Comparison of ENCODE assay signal across 16 cellular contexts in the genomic region with DNA sequence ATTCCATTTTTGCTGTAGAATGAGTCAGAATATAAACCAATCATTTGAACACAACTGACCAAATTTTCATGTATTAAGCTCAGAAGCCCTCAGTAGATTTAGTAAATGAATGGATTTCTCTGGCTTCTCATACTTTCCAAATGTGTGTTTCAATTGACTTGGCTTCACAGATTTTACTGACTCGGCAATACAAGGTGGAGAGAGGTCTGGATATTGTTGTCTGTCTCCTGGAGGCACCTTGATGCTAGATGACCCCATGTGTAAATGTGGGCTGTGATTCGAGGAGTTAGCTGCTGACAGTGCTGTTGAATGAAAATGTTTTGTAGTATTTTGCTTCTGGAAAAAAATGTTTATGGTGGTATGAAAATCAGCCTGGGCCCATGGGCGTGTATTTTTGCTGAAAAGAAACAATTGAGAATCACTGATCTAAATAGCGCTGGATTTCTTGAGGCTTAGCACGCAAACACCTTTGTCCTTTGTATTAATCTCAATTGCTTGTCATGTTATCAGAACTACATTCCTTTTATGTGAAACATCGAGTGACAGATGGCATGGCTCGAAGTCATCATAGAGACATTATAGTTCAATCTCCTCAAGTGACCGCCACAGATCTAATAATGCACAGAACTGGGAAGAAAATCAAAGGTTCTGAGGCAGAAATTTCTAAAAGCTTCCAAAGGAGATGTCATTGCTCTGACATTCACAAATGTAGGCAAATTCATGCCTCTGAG. TPM values are rescaled to one million over a fixed set of nuclear protein-coding genes. Genes with fewer than 3 reads are reported as not detected.
DNase-seq lines count a peak whose midpoint lies in the region; ATAC-seq and TF ChIP-seq lines count a peak whose summit lies in the region.
"Had no signal": no experiment of that assay in that cellular context is flagged by ENCODE, and none has a peak within 500 bp of the region (broad histone marks: within the 10 kb centered on the region; RNA-seq: fewer than 3 reads in every experiment).

No MANE protein-coding gene starts in this region.

- TF ChIP-seq POLR2A in IMR-90 (IDR thresholded peaks at IDR 0.05; ENCODE audit: low read depth, low read length): no peak

- H3K36me3 ChIP-seq in cardiac muscle cell (no peaks in the 10 kb centered on the region), IMR-90 (ENCODE audit: control insufficient read depth, insufficient read depth, low read length) (no peaks in the 10 kb centered on the region), hepatocyte (replicated peaks; ENCODE audit: insufficient read depth, low read depth) (no peaks in the 10 kb centered on the region), smooth muscle cell (ENCODE audit: low read depth) (no peaks in the 10 kb centered on the region), aorta (ENCODE audit: control insufficient read depth in 1 of 2, insufficient read depth in 2 of 2, low read length in 1 of 2) (no peaks in the 10 kb centered on the region)

- H4K8ac ChIP-seq in IMR-90 (ENCODE audit: low read depth in 2 of 2, low read length in 2 of 2): no peak overlapping the region

- CTCF ChIA-PET in IMR-90 (lab: Yijun Ruan, JAX): interaction anchor here (0.6 to 2.0 kb wide), 3 partner anchors 17 to 410 kb away, joined by 3 to 8 read pairs (median 3); no protein-coding TSS in a partner anchor

- no peak overlapping the region for H2BK5ac ChIP-seq in IMR-90 (ENCODE audit: low read depth, low read length, poor library complexity, severe bottlenecking)

- H2AK5ac ChIP-seq in IMR-90 (ENCODE audit: low read depth, low read length): no peak overlapping the region

- intact Hi-C loops in cardiac septum (cut with DNase I): no loop called here
- intact Hi-C loops in IMR-90 (cut with micrococcal nuclease): no loop called here
- intact Hi-C loops in aorta (cut with DNase I): no loop called here

- H3K9ac ChIP-seq in IMR-90 (ENCODE audit: low read depth, low read length) (no peak overlapping the region), smooth muscle cell (ENCODE audit: low read depth) (no peak overlapping the region)

- 53% methylated on average over 3 of the region's 8 CpGs; no CpG with 5 or more reads in 1 of the 2 experiments for WGBS in IMR-90 (ENCODE audit: extremely low coverage in 2 of 2, insufficient read length in 1 of 2), 2 experiments
- 49% methylated on average over 8 of the region's 8 CpGs for WGBS in hepatocyte (ENCODE audit: low lambda C conversion rate, missing lambda C conversion rate)
- 81% methylated on average over 8 of the region's 8 CpGs for WGBS in smooth muscle cell (ENCODE audit: low lambda C conversion rate)
- 79 to 81% methylated on average over 8 of the region's 8 CpGs for WGBS in aorta, 2 donors

- no peak overlapping the region for H2BK20ac ChIP-seq in IMR-90 (ENCODE audit: low read depth, low read length)

- TF ChIP-seq CTCF in cardiac muscle cell (IDR thresholded peaks at IDR 0.05; ENCODE audit: low read depth, low read length): no peak
- no peak for TF ChIP-seq CTCF in IMR-90 (conservative IDR thresholded peaks at IDR 0.05; ENCODE audit: low read depth, low read length)
- no peak for TF ChIP-seq CTCF in hepatocyte (IDR thresholded peaks at IDR 0.05; ENCODE audit: poor library complexity)
- TF ChIP-seq CTCF in smooth muscle cell (IDR thresholded peaks at IDR 0.05; ENCODE audit: borderline replicate concordance, insufficient read depth, poor library complexity, severe bottlenecking): no peak

- no peak overlapping the region for H3K4ac ChIP-seq in IMR-90 (ENCODE audit: low read depth, low read length)

- H3K4me3 ChIP-seq in cardiac muscle cell: no peak overlapping the region
- H3K4me3 ChIP-seq in IMR-90 (ENCODE audit: insufficient read depth, low read depth, low read length): no peak overlapping the region
- no peak overlapping the region for H3K4me3 ChIP-seq in hepatocyte
- H3K4me3 ChIP-seq in smooth muscle cell: no peak overlapping the region
- no peak overlapping the region for H3K4me3 ChIP-seq in aorta (ENCODE audit: low read length in 2 of 2)

- H3K4me2 ChIP-seq in IMR-90 (ENCODE audit: low read depth, low read length) (no peak overlapping the region), hepatocyte (peak overlapping the region; percentile 21), smooth muscle cell (no peak overlapping the region)

- H2BK15ac ChIP-seq in IMR-90 (ENCODE audit: low read depth, low read length): no peak overlapping the region

- H2AFZ ChIP-seq in IMR-90 (replicated peaks; ENCODE audit: low read length, poor library complexity) (no peak overlapping the region), hepatocyte (no peak overlapping the region), smooth muscle cell (ENCODE audit: low read depth) (no peak overlapping the region)

- H3K9me3 ChIP-seq in cardiac muscle cell (ENCODE audit: low read depth) (no peaks in the 10 kb centered on the region), IMR-90 (ENCODE audit: control insufficient read depth, insufficient read depth, low read length) (no peaks in the 10 kb centered on the region), hepatocyte (ENCODE audit: low read depth) (no peaks in the 10 kb centered on the region), smooth muscle cell (replicated peaks; ENCODE audit: low read depth) (no peaks in the 10 kb centered on the region), aorta (ENCODE audit: control insufficient read depth, low read length) (no peaks in the 10 kb centered on the region)

- no peak for TF ChIP-seq RAD21 in IMR-90 (IDR thresholded peaks at IDR 0.05; ENCODE audit: low read length)

- H3K79me2 ChIP-seq in hepatocyte: no peaks in the 10 kb centered on the region
- H3K79me2 ChIP-seq in smooth muscle cell (ENCODE audit: low read depth): no peaks in the 10 kb centered on the region

- ATAC-seq in IMR-90 (ENCODE audit: low read depth) (no peak), aorta (ENCODE audit: low FRiP score) (no peak), GM19467 (IDR thresholded peaks at IDR 0.05; ENCODE audit: unreplicated experiment) (no peak), HG03571 (IDR thresholded peaks at IDR 0.05; ENCODE audit: unreplicated experiment) (no peak)
- ATAC-seq: CD8-positive, alpha-beta T cell had no signal

- dilution Hi-C loops in IMR-90 (cut with HindIII; ENCODE audit: low sequenced_read_pairs, unreplicated experiment): no loop called here

- H2BK120ac ChIP-seq in IMR-90 (ENCODE audit: low read depth, low read length): no peak overlapping the region

- BruUV-seq in IMR-90 (replicated peaks; lab: Mats Ljungman, UMichigan): no TSS peak

- in situ Hi-C loops in IMR-90 (cut with MboI; ENCODE audit: low sequenced_read_pairs): no loop called here

- H3K79me1 ChIP-seq in IMR-90 (ENCODE audit: low read depth in 1 of 2, low read length in 2 of 2): no peaks in the 10 kb centered on the region

- no peaks in the 10 kb centered on the region for H3F3A ChIP-seq in smooth muscle cell (ENCODE audit: low read depth)

- no peak overlapping the region for H3K14ac ChIP-seq in IMR-90 (replicated peaks; ENCODE audit: low read depth, low read length)

- H3K18ac ChIP-seq in IMR-90 (ENCODE audit: low read depth, low read length): no peak overlapping the region

- POLR2A ChIA-PET in IMR-90 (lab: Charles Lee; ENCODE audit: unreplicated experiment): no interaction called here

- H3K4me1 ChIP-seq in cardiac muscle cell (ENCODE audit: low read depth): peaks cover 48% of the 10 kb centered on the region
- no peaks in the 10 kb centered on the region for H3K4me1 ChIP-seq in IMR-90 (ENCODE audit: control insufficient read depth, insufficient read depth, low read length)
- peaks cover 10% of the 10 kb centered on the region for H3K4me1 ChIP-seq in hepatocyte (ENCODE audit: insufficient read depth)
- H3K4me1 ChIP-seq in smooth muscle cell (ENCODE audit: low read depth): no peaks in the 10 kb centered on the region
- no peaks in the 10 kb centered on the region for H3K4me1 ChIP-seq in aorta (ENCODE audit: control insufficient read depth in 1 of 2, insufficient read depth in 2 of 2, low read length in 2 of 2)

- peak in 1 of 2 donors; percentile 54 for DNase-seq in cardiac muscle cell (ENCODE audit: low read depth in 1 of 2, low spot score in 1 of 2)
- no peak for DNase-seq in cardiac septum (ENCODE audit: low spot score)
- DNase-seq in IMR-90: no peak
- no peak for DNase-seq in hepatocyte (ENCODE audit: low spot score)
- no peak for DNase-seq in smooth muscle cell (lab: John Stamatoyannopoulos, UW; ENCODE audit: unreplicated experiment)
- DNase-seq in aorta: no peak
- DNase-seq: CD8-positive, alpha-beta T cell; COR-L47; DMS153; DMS79 treated with DMSO at 0.1 percent for 48 hours; EL; HCEC 1CT; HFFc6 had no signal

- no peak overlapping the region for H4K5ac ChIP-seq in IMR-90 (ENCODE audit: low read depth, low read length)

- no peak overlapping the region for H4K91ac ChIP-seq in IMR-90 (ENCODE audit: insufficient read depth, low read depth, low read length)

- H3K9me2 ChIP-seq in hepatocyte (replicated peaks; ENCODE audit: insufficient read depth): no peaks in the 10 kb centered on the region

- H3K27ac ChIP-seq in cardiac muscle cell: peak overlapping the region; percentile 84
- H3K27ac ChIP-seq in IMR-90 (ENCODE audit: insufficient read depth, low read length): no peak overlapping the region
- no peak overlapping the region for H3K27ac ChIP-seq in hepatocyte
- peak overlapping the region; percentile 34 for H3K27ac ChIP-seq in smooth muscle cell (ENCODE audit: low read depth)
- H3K27ac ChIP-seq in aorta (ENCODE audit: low read depth in 1 of 2, low read length in 2 of 2): no peak overlapping the region
- H3K27ac ChIP-seq: HL-60 had no signal

- H3K23ac ChIP-seq in IMR-90 (ENCODE audit: low read depth, low read length): no peak overlapping the region

- H3K9me1 ChIP-seq in IMR-90 (ENCODE audit: insufficient read depth, low read length): no peaks in the 10 kb centered on the region

- no peak overlapping the region for H2AK9ac ChIP-seq in IMR-90 (replicated peaks; ENCODE audit: low read depth, low read length, poor library complexity)

- H4K20me1 ChIP-seq in IMR-90 (ENCODE audit: insufficient read depth, low read length) (no peaks in the 10 kb centered on the region), hepatocyte (ENCODE audit: insufficient read depth, poor library complexity, severe bottlenecking) (no peaks in the 10 kb centered on the region), smooth muscle cell (ENCODE audit: low read depth) (no peaks in the 10 kb centered on the region)

- H3K27me3 ChIP-seq in cardiac muscle cell: no peaks in the 10 kb centered on the region
- H3K27me3 ChIP-seq in IMR-90 (ENCODE audit: control insufficient read depth, insufficient read depth, low read length): peaks cover 23% of the 10 kb centered on the region
- H3K27me3 ChIP-seq in hepatocyte: no peaks in the 10 kb centered on the region
- no peaks in the 10 kb centered on the region for H3K27me3 ChIP-seq in smooth muscle cell (ENCODE audit: low read depth)
- no peaks in the 10 kb centered on the region for H3K27me3 ChIP-seq in aorta (ENCODE audit: control insufficient read depth in 1 of 2, insufficient read depth in 2 of 2, low read length in 1 of 2)

- no peak overlapping the region for H3K56ac ChIP-seq in IMR-90 (ENCODE audit: extremely low read depth, insufficient read depth, low read length)

RNA-seq across cellular contexts. Expression of gene UBAC2, which starts 41.2 kb away (rescaled TPM):
- total RNA-seq in cardiac muscle cell (71.2 and 72.1 TPM in 2 replicates), cardiac septum (61.2 TPM), IMR-90 (2012; rRNA removed) (20.8 and 23.6 TPM in 2 replicates), hepatocyte (78.2 and 87.7 TPM in 2 replicates), smooth muscle cell (58.4 and 69.9 TPM in 2 replicates), aorta (10 to 100 TPM; 44.4 to 52.0 TPM)
- polyA plus RNA-seq in cardiac muscle cell (127 and 130 TPM in 2 replicates), IMR-90 (2012; rRNA removed) (28.9 and 36.3 TPM in 2 replicates), hepatocyte (68.2 and 83.1 TPM in 2 replicates), smooth muscle cell (74.0 and 85.3 TPM in 2 replicates), aorta (10 to 100 TPM; 45.0 to 54.2 TPM)
- 29.0 and 35.1 TPM in 2 replicates for polyA plus RNA-seq in IMR-90 (2012; cell fraction: cytosol; rRNA removed)
- 17.0 and 27.8 TPM in 2 replicates for polyA plus RNA-seq in IMR-90 (2012; cell fraction: nucleus; rRNA removed; ENCODE audit: low replicate concordance)

Comparison
In these comparisons a context has a peak if more than half of its experiments do, and no peak if none do; other contexts are left out.
1. H3K27ac ChIP-seq: peak in cardiac muscle cell (single experiment) and smooth muscle cell (single experiment); none in IMR-90 (single experiment), hepatocyte (single experiment) and aorta (0 of 2).